Comparison of ENCODE assay signal across 10 cellular contexts in genomic region chr9:124297553-124297905, GRCh38. TPM values are rescaled to one million over a fixed set of nuclear protein-coding genes. Genes with fewer than 3 reads are reported as not detected.
DNase-seq lines count a peak whose midpoint lies in the region; FAIRE-seq and TF ChIP-seq lines count a peak whose summit lies in the region.
"Had no signal": no experiment of that assay in that cellular context is flagged by ENCODE, and none has a peak within 500 bp of the region (broad histone marks: within the 10 kb centered on the region; RNA-seq: fewer than 3 reads in every experiment).

No MANE protein-coding gene starts in this region.

- peaks cover 5% of the 10 kb centered on the region for H3K36me3 Mint-ChIP-seq in chondrocyte (ENCODE audit: low read depth)
- H3K36me3 Mint-ChIP-seq: activated naive CD8-positive, alpha-beta T cell treated with anti-CD3 and anti-CD28 coated beads, Interleukin-2, amount 10 ng/mL, durations not matched to agents 7 days and 5 days had no signal

- no peak for TF ChIP-seq CTCF in chondrocyte (IDR thresholded peaks at IDR 0.05)
- no peak for TF ChIP-seq CTCF in kidney (IDR thresholded peaks at IDR 0.05; ENCODE audit: borderline replicate concordance, extremely low read depth, insufficient read depth)
- TF ChIP-seq CTCF in suprapubic skin (IDR thresholded peaks at IDR 0.05), result no peak
- TF ChIP-seq CTCF in GM10266 (IDR thresholded peaks at IDR 0.05; ENCODE audit: control insufficient read depth, insufficient read depth, low read depth, missing control alignments), result no peak

- no peaks in the 10 kb centered on the region for H3K9me3 Mint-ChIP-seq in chondrocyte (ENCODE audit: low read depth)
- H3K9me3 Mint-ChIP-seq: activated naive CD8-positive, alpha-beta T cell treated with anti-CD3 and anti-CD28 coated beads, Interleukin-2, amount 10 ng/mL, durations not matched to agents 7 days and 5 days had no signal

- H3K9me3 ChIP-seq in kidney (ENCODE audit: control insufficient read depth in 1 of 2, low read length in 2 of 2) (no peaks in the 10 kb centered on the region), suprapubic skin (no peaks in the 10 kb centered on the region)

- H3K4me1 Mint-ChIP-seq in chondrocyte (ENCODE audit: low read depth), result peaks cover 84% of the 10 kb centered on the region

- TF ChIP-seq POLR2A in suprapubic skin (IDR thresholded peaks at IDR 0.05), result no peak

- no peaks in the 10 kb centered on the region for H3K27me3 ChIP-seq in suprapubic skin

- H3K4me3 ChIP-seq in kidney (ENCODE audit: low read length in 2 of 2), result no peak overlapping the region
- H3K4me3 ChIP-seq in suprapubic skin, result no peak overlapping the region

- TF ChIP-seq EP300 in suprapubic skin (IDR thresholded peaks at IDR 0.05), result no peak

- peak overlapping the region; percentile 89 for H3K27ac Mint-ChIP-seq in chondrocyte (ENCODE audit: unreplicated experiment)
- H3K27ac Mint-ChIP-seq: activated naive CD8-positive, alpha-beta T cell treated with anti-CD3 and anti-CD28 coated beads, Interleukin-2, amount 10 ng/mL, durations not matched to agents 7 days and 5 days had no signal

- DNase-seq in HS-27A (ENCODE audit: low read depth) (peak; percentile 82), chondrocyte (ENCODE audit: low spot score) (no peak), kidney (peak; percentile 90), suprapubic skin (ENCODE audit: low spot score in 2 of 2) (peak in 1 of 2 donors; percentile 84), GM10266 (ENCODE audit: extremely low spot score) (no peak), NOMO-1 treated with DMSO at 0.1 percent for 48 hours (lab: John Stamatoyannopoulos, UW; ENCODE audit: unreplicated experiment) (no peak), T-helper 1 cell (no peak)
- DNase-seq in activated T-cell treated with anti-CD3 and anti-CD28 coated beads, Interleukin-2, amount 50 U/mL, for 1 hour, result no peak
- DNase-seq: activated naive CD8-positive, alpha-beta T cell treated with anti-CD3 and anti-CD28 coated beads, Interleukin-2, amount 10 ng/mL, durations not matched to agents 7 days and 5 days; NCI-H69 had no signal

- peaks cover 0 to 6% of the 10 kb centered on the region in 2 donors for H3K36me3 ChIP-seq in kidney (ENCODE audit: control insufficient read depth in 1 of 2, insufficient read depth in 2 of 2, low read length in 2 of 2)
- H3K36me3 ChIP-seq in suprapubic skin, result peaks cover 6% of the 10 kb centered on the region

- H3K4me1 ChIP-seq in kidney (ENCODE audit: control insufficient read depth in 1 of 2, insufficient read depth in 1 of 2, low read depth in 1 of 2, low read length in 2 of 2) (peaks cover 18 to 38% of the 10 kb centered on the region in 2 donors), suprapubic skin (peaks cover 49% of the 10 kb centered on the region)

- no peak for FAIRE-seq in kidney (lab: Jason Lieb, UNC)

- H3K27ac ChIP-seq in kidney (ENCODE audit: low read depth in 2 of 2, low read length in 2 of 2), result no peak overlapping the region
- H3K27ac ChIP-seq in suprapubic skin, result peak overlapping the region; percentile 31

- H3K27me3 Mint-ChIP-seq in chondrocyte (ENCODE audit: low read depth), result no peaks in the 10 kb centered on the region

- H3K9ac ChIP-seq in kidney (ENCODE audit: low read length in 2 of 2), result no peak overlapping the region

- no peak overlapping the region for H3K4me3 Mint-ChIP-seq in chondrocyte (ENCODE audit: unreplicated experiment)
- H3K4me3 Mint-ChIP-seq: activated naive CD8-positive, alpha-beta T cell treated with anti-CD3 and anti-CD28 coated beads, Interleukin-2, amount 10 ng/mL, durations not matched to agents 7 days and 5 days had no signal

- WGBS in suprapubic skin, result 37% methylated on average over 2 of the region's 9 CpGs

- intact Hi-C loops in kidney (cut with DNase I), result no loop called here

RNA-seq across cellular contexts. Expression of gene NEK6, which starts 39.8 kb away (rescaled TPM):
- total RNA-seq in chondrocyte (99.9 to 110 TPM (median 107 TPM) in 3 replicates), kidney (82.1 TPM), suprapubic skin (10 to 100 TPM in 2 of 4 donors, 1 to 10 TPM in 2; 5.4 to 17.5 (median 10.6) TPM)
- polyA plus RNA-seq in kidney (ENCODE audit: insufficient read depth, low read depth, low replicate concordance), result 14.9 TPM

Comparison
In these comparisons a context has a peak if more than half of its experiments do, and no peak if none do; other contexts are left out.
1. DNase-seq: peak in HS-27A (single experiment) and kidney (single experiment); none in chondrocyte (single experiment), GM10266 (single experiment), NOMO-1 treated with DMSO at 0.1 percent for 48 hours (single experiment), T-helper 1 cell (0 of 5) and activated T-cell treated with anti-CD3 and anti-CD28 coated beads, Interleukin-2, amount 50 U/mL, for 1 hour (single experiment).